ENCODE assay signal across 9 cellular contexts in the genomic region with DNA sequence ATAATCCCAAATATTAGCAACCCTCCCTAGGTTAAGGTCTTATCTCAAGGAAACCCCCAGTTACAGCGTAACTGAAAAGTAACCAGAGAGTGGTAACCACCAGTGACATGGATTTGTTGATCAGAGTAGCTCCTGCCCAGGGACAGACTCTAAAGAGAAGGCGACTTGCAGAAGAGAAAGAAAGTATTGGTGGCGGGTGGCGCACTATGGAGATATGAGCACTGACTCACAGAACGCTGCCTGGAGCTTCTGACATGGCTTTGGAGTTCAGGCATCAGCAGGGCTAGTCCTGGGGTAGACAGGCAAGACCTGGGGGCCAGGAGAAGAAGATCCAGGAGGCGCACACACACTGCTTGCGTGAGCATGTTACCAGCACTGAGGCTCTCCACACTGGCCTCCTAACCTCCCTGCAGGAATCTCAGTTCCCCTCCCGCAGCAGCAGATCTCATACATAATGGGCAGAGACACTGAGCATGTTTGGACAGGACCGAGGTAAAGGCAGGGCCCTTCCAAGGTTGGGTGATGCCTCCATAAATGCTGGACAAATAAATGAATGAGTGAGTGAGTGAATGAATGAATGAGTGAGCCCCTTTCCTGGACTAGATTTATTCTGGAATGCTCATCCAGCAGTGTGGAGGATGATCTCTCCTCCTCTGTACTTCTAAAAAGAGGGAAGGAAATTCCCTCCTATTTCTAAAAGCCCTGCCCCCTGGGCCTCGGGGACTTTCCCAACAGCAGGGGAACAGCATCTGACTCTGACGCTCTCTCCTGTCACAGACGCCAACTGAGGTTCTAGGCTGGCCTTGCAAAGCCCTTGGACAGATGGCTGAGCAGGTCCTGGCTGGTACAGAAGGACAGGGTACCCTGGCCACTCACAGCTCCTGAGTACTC.
A peak's percentile ranks its signal among the peaks of the same experiment; 100 is the strongest.
DNase-seq lines count a peak whose midpoint lies in the region; ATAC-seq and TF ChIP-seq lines count a peak whose summit lies in the region.
"Had no signal": no experiment of that assay in that cellular context is flagged by ENCODE, and none has a peak within 500 bp of the region (broad histone marks: within the 10 kb centered on the region; RNA-seq: fewer than 3 reads in every experiment).

No MANE protein-coding gene starts in this region.

- H3K27ac Mint-ChIP-seq in endodermal cell = no peak overlapping the region
- peak overlapping the region; percentile 77 for H3K27ac Mint-ChIP-seq in neural crest cell (ENCODE audit: unreplicated experiment)

- H3K27me3 Mint-ChIP-seq in endodermal cell (ENCODE audit: insufficient read depth) = peaks cover 2% of the 10 kb centered on the region
- H3K27me3 Mint-ChIP-seq in neural crest cell (ENCODE audit: low read depth) = no peaks in the 10 kb centered on the region

- 84 to 90% methylated on average over 10 to 12 of the region's 12 CpGs for WGBS in endodermal cell (ENCODE audit: insufficient coverage in 1 of 2, insufficient read length in 1 of 2), 2 experiments

- no peaks in the 10 kb centered on the region for H3K36me3 Mint-ChIP-seq in endodermal cell (ENCODE audit: low read depth)
- no peaks in the 10 kb centered on the region for H3K36me3 Mint-ChIP-seq in neural crest cell (ENCODE audit: low read depth)

- no peak for ATAC-seq in HG03439 (IDR thresholded peaks at IDR 0.05; ENCODE audit: unreplicated experiment)
- no peak for ATAC-seq in HG03139 (IDR thresholded peaks at IDR 0.05; ENCODE audit: unreplicated experiment)

- H3K27me3 ChIP-seq in KMS-11 (ENCODE audit: insufficient read depth, low read depth) (no peaks in the 10 kb centered on the region), endodermal cell (ENCODE audit: control insufficient read depth, insufficient read depth, low read length, poor library complexity, severe bottlenecking) (no peaks in the 10 kb centered on the region)

- H3K4me1 Mint-ChIP-seq in endodermal cell (peaks cover 33% of the 10 kb centered on the region), neural crest cell (peaks cover 22% of the 10 kb centered on the region)

- H3K4me1 ChIP-seq in KMS-11 (ENCODE audit: low read depth, poor library complexity, severe bottlenecking) (peaks cover 51% of the 10 kb centered on the region), endodermal cell (ENCODE audit: control insufficient read depth, insufficient read depth, low read length) (peaks cover 5% of the 10 kb centered on the region)

- no peaks in the 10 kb centered on the region for H3K36me3 ChIP-seq in KMS-11 (ENCODE audit: insufficient read depth)
- no peaks in the 10 kb centered on the region for H3K36me3 ChIP-seq in endodermal cell (ENCODE audit: control insufficient read depth, insufficient read depth, low read length)

- H3K79me2 ChIP-seq in KMS-11 (ENCODE audit: insufficient read depth, low read depth) = no peaks in the 10 kb centered on the region

- no peak for TF ChIP-seq CTCF in KMS-11 (conservative IDR thresholded peaks at IDR 0.05; ENCODE audit: low read depth, low read length)
- TF ChIP-seq CTCF in endodermal cell (conservative IDR thresholded peaks at IDR 0.05) = no peak
- TF ChIP-seq CTCF in neural crest cell (conservative IDR thresholded peaks at IDR 0.05) = no peak

- peak overlapping the region; percentile 83 for H3K4me2 ChIP-seq in KMS-11

- no peak overlapping the region for H3K9ac ChIP-seq in KMS-11
- no peak overlapping the region for H3K9ac ChIP-seq in endodermal cell (ENCODE audit: extremely low read depth, low read length, poor library complexity, severe bottlenecking)

- no peaks in the 10 kb centered on the region for H4K20me1 ChIP-seq in KMS-11 (ENCODE audit: insufficient read depth)

- DNase-seq in Caki2 (ENCODE audit: low read depth) (peak; percentile 74), endodermal cell (peak; percentile 46), neural crest cell (ENCODE audit: low read depth, low spot score) (no peak), COR-L47 (lab: John Stamatoyannopoulos, UW) (no peak)
- DNase-seq in stimulated activated CD4-positive, alpha-beta T cell treated with anti-CD3 and anti-CD28 coated beads, Interleukin-12 subunit alpha, Interleukin-12 subunit beta, amount 100 ng/mL, for 4 hours = no peak
- DNase-seq: NCI-H526 treated with DMSO at 0.1 percent for 48 hours had no signal

- H3K9me3 Mint-ChIP-seq in endodermal cell = no peaks in the 10 kb centered on the region
- no peaks in the 10 kb centered on the region for H3K9me3 Mint-ChIP-seq in neural crest cell

- in situ Hi-C loops in Caki2 (cut with HindIII; ENCODE audit: low pct_unique_long_range_greater_than_20kb, low sequenced_read_pairs) = no loop called here

- H3K9me3 ChIP-seq in endodermal cell (ENCODE audit: control insufficient read depth, low read length) = no peaks in the 10 kb centered on the region

- no peak overlapping the region for H3K4me3 ChIP-seq in KMS-11 (IDR thresholded peaks at IDR 0.05; ENCODE audit: insufficient read depth, low read depth, low read length)
- H3K4me3 ChIP-seq in endodermal cell (ENCODE audit: low read length) = no peak overlapping the region

- H3K27ac ChIP-seq in KMS-11 (peak overlapping the region; percentile 23; the same call in 1 of the 2 replicates), endodermal cell (ENCODE audit: low read depth, low read length) (no peak overlapping the region)

- H2AFZ ChIP-seq in KMS-11 (ENCODE audit: low read depth) = peak overlapping the region; percentile 45

- H3K4me3 Mint-ChIP-seq in endodermal cell (no peak overlapping the region), neural crest cell (no peak overlapping the region)

Comparison
In these comparisons a context has a peak if more than half of its experiments do, and no peak if none do; other contexts are left out.
1. DNase-seq: peak in Caki2 (single experiment) and endodermal cell (single experiment); none in neural crest cell (single experiment), COR-L47 (single experiment) and stimulated activated CD4-positive, alpha-beta T cell treated with anti-CD3 and anti-CD28 coated beads, Interleukin-12 subunit alpha, Interleukin-12 subunit beta, amount 100 ng/mL, for 4 hours (single experiment).